In the genomic region with DNA sequence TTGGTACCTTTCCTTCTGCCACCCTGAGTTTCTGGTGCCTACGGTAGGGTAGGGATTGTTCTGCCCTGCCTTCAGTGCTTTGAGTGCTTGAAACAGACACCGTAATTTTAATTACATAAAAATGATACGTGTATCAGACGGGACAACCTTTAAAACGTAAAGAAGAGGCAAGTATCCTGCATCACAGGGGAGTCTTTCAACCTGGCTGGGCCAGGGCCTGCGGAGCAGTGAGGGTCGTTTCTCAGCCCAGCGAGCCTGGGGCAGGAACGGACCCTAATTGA, we compare ENCODE assay signal across 10 cellular contexts. TPM values are rescaled to one million over a fixed set of nuclear protein-coding genes. Genes with fewer than 3 reads are reported as not detected.
DNase-seq lines count a peak whose midpoint lies in the region; ATAC-seq and TF ChIP-seq lines count a peak whose summit lies in the region.
"Had no signal": no experiment of that assay in that cellular context is flagged by ENCODE, and none has a peak within 500 bp of the region (broad histone marks: within the 10 kb centered on the region; RNA-seq: fewer than 3 reads in every experiment).

No MANE protein-coding gene starts in this region.

- 0 out of 2 replicates have a peak overlapping the region, but pooled peaks have one; percentile 52 for H2AFZ ChIP-seq in GM23338

- peaks cover 66% of the 10 kb centered on the region for H3K4me1 Mint-ChIP-seq in GM23338
- peaks cover 9 to 12% of the 10 kb centered on the region in 2 donors for H3K4me1 Mint-ChIP-seq in immature natural killer cell

- peaks cover 27% of the 10 kb centered on the region for H4K20me1 ChIP-seq in GM23338 (replicated peaks; ENCODE audit: insufficient read depth)

- H3K27ac ChIP-seq in GM23338 (ENCODE audit: low read depth) (no peak overlapping the region), VCaP (peak overlapping the region; percentile 77; the same call in 1 of the 2 replicates), skeletal muscle tissue (ENCODE audit: low read depth, low read length) (peak overlapping the region; percentile 43)

- H3K27ac Mint-ChIP-seq in GM23338: no peak overlapping the region
- no peak overlapping the region for H3K27ac Mint-ChIP-seq in immature natural killer cell
- H3K27ac Mint-ChIP-seq: T-helper 2 cell treated with Interferon-gamma antibody and Interleukin-4, amounts not matched to agents 5 μg/mL and 100 μg/mL, for 36 hours had no signal

- TF ChIP-seq CTCF in GM23338 (conservative IDR thresholded peaks at IDR 0.05; ENCODE audit: low read depth in 2 of 2) (no peak), VCaP (conservative IDR thresholded peaks at IDR 0.05) (no peak)

- H3K27me3 ChIP-seq in GM23338 (ENCODE audit: insufficient read depth) (peaks cover 7% of the 10 kb centered on the region; the same call in 1 of the 2 replicates), skeletal muscle tissue (ENCODE audit: control insufficient read depth in 3 of 3, insufficient read depth in 3 of 3, low read length in 3 of 3) (no peaks in the 10 kb centered on the region)

- H3K36me3 Mint-ChIP-seq in GM23338 (ENCODE audit: low read depth) (no peaks in the 10 kb centered on the region), immature natural killer cell (no peaks in the 10 kb centered on the region)

- no peaks in the 10 kb centered on the region for H3K9me3 ChIP-seq in skeletal muscle tissue (ENCODE audit: control insufficient read depth in 3 of 3, low read length in 3 of 3)

- H3K4me3 Mint-ChIP-seq in GM23338 (peak overlapping the region; percentile 74), immature natural killer cell (peak overlapping the region; percentile 47 to 71 (median 49))
- H3K4me3 Mint-ChIP-seq: T-helper 2 cell treated with Interferon-gamma antibody and Interleukin-4, amounts not matched to agents 5 μg/mL and 100 μg/mL, for 36 hours had no signal

- H3K36me3 ChIP-seq in GM23338 (ENCODE audit: insufficient read depth) (no peaks in the 10 kb centered on the region), skeletal muscle tissue (ENCODE audit: control insufficient read depth in 3 of 3, insufficient read depth in 3 of 3, low read length in 3 of 3) (no peaks in the 10 kb centered on the region)

- H3K4me1 ChIP-seq in GM23338 (ENCODE audit: insufficient read depth): peaks cover 30% of the 10 kb centered on the region
- H3K4me1 ChIP-seq in skeletal muscle tissue (ENCODE audit: control insufficient read depth in 3 of 3, insufficient read depth in 3 of 3, low read length in 3 of 3): peaks cover 59 to 74% (median 70%) of the 10 kb centered on the region in 3 donors

- H3K27me3 Mint-ChIP-seq in GM23338 (ENCODE audit: insufficient read depth, low read depth, poor library complexity) (peaks cover 24% of the 10 kb centered on the region), immature natural killer cell (ENCODE audit: low read depth in 3 of 3) (peaks cover 20 to 34% (median 27%) of the 10 kb centered on the region in 3 donors)

- peaks cover 8% of the 10 kb centered on the region; the same call in 1 of the 2 replicates for H3F3A ChIP-seq in GM23338 (replicated peaks; ENCODE audit: low read depth)

- H3K4me2 ChIP-seq in GM23338: peak overlapping the region; percentile 98

- peak overlapping the region; percentile 81 for H3K4me3 ChIP-seq in GM23338
- H3K4me3 ChIP-seq in skeletal muscle tissue (ENCODE audit: low read length in 3 of 3): peak overlapping the region; percentile 62 to 75 (median 68)

- ATAC-seq in GM23338 (no peak), HG02938 (IDR thresholded peaks at IDR 0.05; ENCODE audit: unreplicated experiment) (no peak)

- peak overlapping the region; percentile 51 to 79 (median 72) for H3K9ac ChIP-seq in skeletal muscle tissue (ENCODE audit: low read depth in 1 of 3, low read length in 3 of 3)

- H3K9me2 ChIP-seq in GM23338 (ENCODE audit: insufficient read depth): no peaks in the 10 kb centered on the region

- H3K79me2 ChIP-seq in GM23338 (replicated peaks; ENCODE audit: insufficient read depth): peaks cover 26% of the 10 kb centered on the region

- DNase-seq in GM23338 (ENCODE audit: low spot score) (no peak), immature natural killer cell (no peak), activated gamma-delta T cell (lab: John Stamatoyannopoulos, UW) (no peak), anterior cingulate cortex (lab: John Stamatoyannopoulos, UW) (no peak)
- DNase-seq in stimulated activated CD4-positive, alpha-beta T cell treated with anti-CD3 and anti-CD28 coated beads, Interleukin-4, amount 100 ng/mL, for 4 hours: no peak
- DNase-seq: NCI-H1048 had no signal

- H3K9me3 Mint-ChIP-seq in GM23338 (no peaks in the 10 kb centered on the region; the same call in 2 of the 3 replicates), immature natural killer cell (no peaks in the 10 kb centered on the region)
- H3K9me3 Mint-ChIP-seq: T-helper 2 cell treated with Interferon-gamma antibody and Interleukin-4, amounts not matched to agents 5 μg/mL and 100 μg/mL, for 36 hours had no signal

TF ChIP-seq in GM23338, 12 proteins besides CTCF, POLR2A, EP300 and RAD21 (continues in another document):
- TF ChIP-seq EZH2 (IDR thresholded peaks at IDR 0.05; ENCODE audit: low read depth, unreplicated experiment): no peak
- no peak for TF ChIP-seq ZNF462 (CRISPR knock-in tag; IDR thresholded peaks at IDR 0.05)
- TF ChIP-seq JUNB (IDR thresholded peaks at IDR 0.05; ENCODE audit: unreplicated experiment): no peak
- no peak for TF ChIP-seq EZH2phosphoT487 (IDR thresholded peaks at IDR 0.05; ENCODE audit: unreplicated experiment)
- TF ChIP-seq NANOG (IDR thresholded peaks at IDR 0.05; ENCODE audit: borderline replicate concordance): no peak
- TF ChIP-seq CREB1 (CRISPR knock-in tag; IDR thresholded peaks at IDR 0.05; ENCODE audit: low read depth): no peak

RNA-seq across cellular contexts. Expression of gene DAB2IP, which starts 0.5 kb away (rescaled TPM):
- 35.1 and 42.8 TPM in 2 replicates for total RNA-seq in GM23338 (2014; rRNA removed; shearing (Covaris generic))
- polyA plus RNA-seq in GM23338 (2016; fragmentation: Nextera tagmentation; extraction: Ambion mirVana): 8.9 and 11.4 TPM in 2 replicates
- polyA plus RNA-seq in immature natural killer cell: 1 to 10 TPM in 1 of 3 donors, under 1 TPM in 1, not detected in 1; 0.06 to 1.1 TPM
- 12.5 TPM for total RNA-seq in skeletal muscle tissue
